In genomic region chr4:31071807-31072486, GRCh38 we compare ENCODE assay signal across 27 cellular contexts.
"Had no signal": no experiment of that assay in that cellular context is flagged by ENCODE, and none has a peak within 500 bp of the region (broad histone marks: within the 10 kb centered on the region; RNA-seq: fewer than 3 reads in every experiment).

No MANE protein-coding gene starts in this region.

- H3K27me3 ChIP-seq: colonic mucosa, ovary had no signal

- ATAC-seq: activated CD4-positive, CD25-positive, alpha-beta regulatory T cell treated with anti-CD3 and anti-CD28 coated beads, Interleukin-2, amount 50 U/mL, for 24 hours; sciatic nerve; stimulated activated effector memory CD8-positive, alpha-beta T cell treated with anti-CD3 and anti-CD28 coated beads, Interleukin-12 subunit alpha, Interleukin-12 subunit beta, amount 100 ng/mL, for 72 hours; T-helper 17 cell had no signal

- H3K9me3 Mint-ChIP-seq: activated naive CD8-positive, alpha-beta T cell treated with anti-CD3 and anti-CD28 coated beads, Interleukin-2, amount 10 ng/mL, durations not matched to agents 7 days and 5 days; nephron progenitor cell; stimulated activated naive CD8-positive, alpha-beta T cell treated with anti-CD3 and anti-CD28 coated beads, Interleukin-15, Interleukin-2, amounts not matched to agents 100 ng/mL and 50 ng/mL, for 24 hours had no signal

- H3K4me3 Mint-ChIP-seq: activated naive CD4-positive, alpha-beta T cell treated with anti-CD3 and anti-CD28 coated beads, Interleukin-2, amount 10 ng/mL, durations not matched to agents 7 days and 5 days; activated naive CD8-positive, alpha-beta T cell treated with anti-CD3 and anti-CD28 coated beads, Interleukin-2, amount 10 ng/mL, durations not matched to agents 7 days and 5 days; activated T-helper 1 cell treated with anti-CD3 and anti-CD28 coated beads, Interleukin-12 subunit alpha, Interleukin-12 subunit beta, Interleukin-2, Interleukin-4 antibody, amounts not matched to agents 30 ng/mL and 10 ng/mL and 1 ng/mL, durations not matched to agents 14 hours and 24 hours and 36 hours; mesothelial cell of epicardium; naive B cell; nephron progenitor cell; stimulated activated effector memory CD8-positive, alpha-beta T cell treated with anti-CD3 and anti-CD28 coated beads, Interleukin-12 subunit alpha, Interleukin-12 subunit beta, amount 100 ng/mL, for 72 hours; stimulated activated naive CD8-positive, alpha-beta T cell treated with anti-CD3 and anti-CD28 coated beads, Interleukin-15, Interleukin-2, amounts not matched to agents 100 ng/mL and 50 ng/mL, for 24 hours; T-helper 17 cell had no signal

- H3K27ac ChIP-seq: colonic mucosa, ovary, skin epidermis, WERI-Rb-1 had no signal

- H3K27ac Mint-ChIP-seq: activated naive CD4-positive, alpha-beta T cell treated with anti-CD3 and anti-CD28 coated beads, Interleukin-2, amount 10 ng/mL, durations not matched to agents 7 days and 5 days; activated naive CD8-positive, alpha-beta T cell treated with anti-CD3 and anti-CD28 coated beads, Interleukin-2, amount 10 ng/mL, durations not matched to agents 7 days and 5 days; activated T-helper 1 cell treated with anti-CD3 and anti-CD28 coated beads, Interleukin-12 subunit alpha, Interleukin-12 subunit beta, Interleukin-2, Interleukin-4 antibody, amounts not matched to agents 30 ng/mL and 10 ng/mL and 1 ng/mL, durations not matched to agents 14 hours and 24 hours and 36 hours; mesothelial cell of epicardium; naive B cell; nephron progenitor cell; progenitor cell of endocrine pancreas; stimulated activated effector memory CD8-positive, alpha-beta T cell treated with anti-CD3 and anti-CD28 coated beads, Interleukin-12 subunit alpha, Interleukin-12 subunit beta, amount 100 ng/mL, for 72 hours; stimulated activated naive CD8-positive, alpha-beta T cell treated with anti-CD3 and anti-CD28 coated beads, Interleukin-15, Interleukin-2, amounts not matched to agents 100 ng/mL and 50 ng/mL, for 24 hours; T-helper 17 cell had no signal

- H3K36me3 ChIP-seq: colonic mucosa, ovary, thoracic aorta, WERI-Rb-1 had no signal

- H3K4me3 ChIP-seq: colonic mucosa, ovary, skin epidermis, thoracic aorta had no signal

- H3K4me1 Mint-ChIP-seq: activated naive CD4-positive, alpha-beta T cell treated with anti-CD3 and anti-CD28 coated beads, Interleukin-2, amount 10 ng/mL, durations not matched to agents 7 days and 5 days; activated naive CD8-positive, alpha-beta T cell treated with anti-CD3 and anti-CD28 coated beads, Interleukin-2, amount 10 ng/mL, durations not matched to agents 7 days and 5 days; naive B cell; nephron progenitor cell; stimulated activated effector memory CD8-positive, alpha-beta T cell treated with anti-CD3 and anti-CD28 coated beads, Interleukin-12 subunit alpha, Interleukin-12 subunit beta, amount 100 ng/mL, for 72 hours; T-helper 17 cell had no signal

- H3K4me1 ChIP-seq: colonic mucosa had no signal

- H3K27me3 Mint-ChIP-seq: activated naive CD4-positive, alpha-beta T cell treated with anti-CD3 and anti-CD28 coated beads, Interleukin-2, amount 10 ng/mL, durations not matched to agents 7 days and 5 days; activated naive CD8-positive, alpha-beta T cell treated with anti-CD3 and anti-CD28 coated beads, Interleukin-2, amount 10 ng/mL, durations not matched to agents 7 days and 5 days; naive B cell; progenitor cell of endocrine pancreas; stimulated activated naive CD8-positive, alpha-beta T cell treated with anti-CD3 and anti-CD28 coated beads, Interleukin-15, Interleukin-2, amounts not matched to agents 100 ng/mL and 50 ng/mL, for 24 hours; T-helper 17 cell had no signal

- H3K36me3 Mint-ChIP-seq: activated naive CD4-positive, alpha-beta T cell treated with anti-CD3 and anti-CD28 coated beads, Interleukin-2, amount 10 ng/mL, durations not matched to agents 7 days and 5 days; activated naive CD8-positive, alpha-beta T cell treated with anti-CD3 and anti-CD28 coated beads, Interleukin-2, amount 10 ng/mL, durations not matched to agents 7 days and 5 days; naive B cell; stimulated activated effector memory CD8-positive, alpha-beta T cell treated with anti-CD3 and anti-CD28 coated beads, Interleukin-12 subunit alpha, Interleukin-12 subunit beta, amount 100 ng/mL, for 72 hours had no signal

- H3K9me3 ChIP-seq: colonic mucosa, ovary, thoracic aorta had no signal

- DNase-seq: activated CD4-positive, alpha-beta T cell treated with anti-CD3 and anti-CD28 coated beads for 48 hours; activated CD4-positive, alpha-beta T cell treated with anti-CD3 and anti-CD28 coated beads, Interleukin-2, amount 50 U/mL, for 48 hours; activated CD8-positive, alpha-beta memory T cell treated with anti-CD3 and anti-CD28 coated beads, Interleukin-2, amount 50 U/mL, for 4 hours; activated effector memory CD4-positive, alpha-beta T cell treated with anti-CD3 and anti-CD28 coated beads, Interleukin-2, amount 50 U/mL, for 16 hours; activated naive CD4-positive, alpha-beta T cell treated with anti-CD3 and anti-CD28 coated beads, Interleukin-2, amount 10 ng/mL, durations not matched to agents 7 days and 5 days; activated naive CD8-positive, alpha-beta T cell treated with anti-CD3 and anti-CD28 coated beads, Interleukin-2, amount 10 ng/mL, durations not matched to agents 7 days and 5 days; activated T-cell treated with anti-CD3 and anti-CD28 coated beads, Interleukin-2, amount 50 U/mL, for 1 hour; colonic mucosa; effector CD8-positive, alpha-beta T cell; kidney; naive B cell; nephron progenitor cell; ovary; stimulated activated CD4-positive, alpha-beta T cell treated with anti-CD3 and anti-CD28 coated beads, Interleukin-4, amount 100 ng/mL, for 24 hours; T-helper 17 cell; T1000; trophoblast cell; WERI-Rb-1 had no signal
